ENCODE assay signal across 28 cellular contexts in genomic region chr7:52944916-52945315, GRCh38.
DNase-seq lines count a peak whose midpoint lies in the region; ATAC-seq, FAIRE-seq and TF ChIP-seq lines count a peak whose summit lies in the region.
"Had no signal": no experiment of that assay in that cellular context is flagged by ENCODE, and none has a peak within 500 bp of the region (broad histone marks: within the 10 kb centered on the region; RNA-seq: fewer than 3 reads in every experiment).

No MANE protein-coding gene starts in this region.

- no peak for ATAC-seq in activated CD8-positive, alpha-beta T cell treated with anti-CD3 and anti-CD28 coated beads for 36 hours
- ATAC-seq in HG02763 (IDR thresholded peaks at IDR 0.05; ENCODE audit: unreplicated experiment), result no peak
- ATAC-seq: A549; activated CD8-positive, alpha-beta memory T cell treated with anti-CD3 and anti-CD28 coated beads, Interleukin-2, amount 10 ng/mL, durations not matched to agents 7 days and 5 days; activated T-cell treated with anti-CD3 and anti-CD28 coated beads, Interleukin-2, amount 50 U/mL, for 4 hours; left colon; Right ventricle myocardium inferior; stimulated activated naive B cell treated with anti-CD40 and anti-IgM and Interleukin-4, amounts not matched to agents 10 μg/mL and 1 μg/mL and 100 μg/mL, for 72 hours had no signal

- no peaks in the 10 kb centered on the region for H3K27me3 ChIP-seq in endothelial cell of umbilical vein (ENCODE audit: control insufficient read depth in 2 of 2, insufficient read depth in 2 of 2, low read length in 2 of 2)
- H3K27me3 ChIP-seq: ovary, upper lobe of left lung had no signal

- TF ChIP-seq POLR2A in endothelial cell of umbilical vein (IDR thresholded peaks at IDR 0.05; ENCODE audit: low read depth, low read length), result no peak

- no peak overlapping the region for H3K4me3 ChIP-seq in endothelial cell of umbilical vein (replicated peaks in 1 of 3; ENCODE audit: insufficient read depth in 1 of 3, low read depth in 1 of 3, low read length in 3 of 3)
- H3K4me3 ChIP-seq: A549, ovary, upper lobe of left lung had no signal

- peaks cover 19% of the 10 kb centered on the region for H3K9me3 Mint-ChIP-seq in activated CD8-positive, alpha-beta T cell treated with anti-CD3 and anti-CD28 coated beads for 36 hours

- H3K4me1 Mint-ChIP-seq in activated CD8-positive, alpha-beta T cell treated with anti-CD3 and anti-CD28 coated beads for 36 hours (ENCODE audit: low read depth), result no peaks in the 10 kb centered on the region
- H3K4me1 Mint-ChIP-seq: activated CD8-positive, alpha-beta memory T cell treated with anti-CD3 and anti-CD28 coated beads, Interleukin-2, amount 10 ng/mL, durations not matched to agents 7 days and 5 days; activated naive CD8-positive, alpha-beta T cell treated with anti-CD3 and anti-CD28 coated beads for 36 hours; CD4-positive, alpha-beta memory T cell; stimulated activated naive B cell treated with anti-CD40 and anti-IgM and Interleukin-4, amounts not matched to agents 10 μg/mL and 1 μg/mL and 100 μg/mL, for 72 hours had no signal

- no peak overlapping the region for H2AFZ ChIP-seq in endothelial cell of umbilical vein (ENCODE audit: low read depth, low read length)

- H3K4me3 Mint-ChIP-seq in activated CD8-positive, alpha-beta T cell treated with anti-CD3 and anti-CD28 coated beads for 36 hours, result no peak overlapping the region
- H3K4me3 Mint-ChIP-seq: activated CD8-positive, alpha-beta memory T cell treated with anti-CD3 and anti-CD28 coated beads, Interleukin-2, amount 10 ng/mL, durations not matched to agents 7 days and 5 days; activated naive CD8-positive, alpha-beta T cell treated with anti-CD3 and anti-CD28 coated beads for 36 hours; activated T-cell treated with anti-CD3 and anti-CD28 coated beads, Interleukin-2, amount 50 U/mL, for 4 hours; CD4-positive, alpha-beta memory T cell; stimulated activated naive B cell treated with anti-CD40 and anti-IgM and Interleukin-4, amounts not matched to agents 10 μg/mL and 1 μg/mL and 100 μg/mL, for 72 hours had no signal

- CTCF ChIA-PET in endothelial cell of umbilical vein (lab: Charles Lee), result no interaction called here
- CTCF ChIA-PET in activated CD8-positive, alpha-beta T cell treated with anti-CD3 and anti-CD28 coated beads for 36 hours (lab: Charles Lee), result no interaction called here

- in situ Hi-C loops in Caki2 (cut with HindIII; ENCODE audit: low pct_unique_long_range_greater_than_20kb, low sequenced_read_pairs), result no loop called here

- no peaks in the 10 kb centered on the region for H3K36me3 ChIP-seq in endothelial cell of umbilical vein (ENCODE audit: control insufficient read depth in 2 of 2, extremely low read depth in 1 of 2, insufficient read depth in 2 of 2, low read length in 2 of 2)
- H3K36me3 ChIP-seq: ovary, upper lobe of left lung had no signal

- peak overlapping the region; percentile 1 for H3K27ac ChIP-seq in endothelial cell of umbilical vein (ENCODE audit: insufficient read depth, low read depth, low read length)
- H3K27ac ChIP-seq: A549, ovary, upper lobe of left lung had no signal

- no peak overlapping the region for H3K9ac ChIP-seq in endothelial cell of umbilical vein (replicated peaks; ENCODE audit: extremely low read depth, insufficient read depth, low read length)

- peaks cover 4% of the 10 kb centered on the region for H3K4me1 ChIP-seq in endothelial cell of umbilical vein (ENCODE audit: control insufficient read depth, extremely low read depth, insufficient read depth, low read length)
- H3K4me1 ChIP-seq: A549, upper lobe of left lung had no signal

- H3K27ac Mint-ChIP-seq in activated CD8-positive, alpha-beta T cell treated with anti-CD3 and anti-CD28 coated beads for 36 hours, result no peak overlapping the region
- H3K27ac Mint-ChIP-seq: activated CD8-positive, alpha-beta memory T cell treated with anti-CD3 and anti-CD28 coated beads, Interleukin-2, amount 10 ng/mL, durations not matched to agents 7 days and 5 days; activated naive CD8-positive, alpha-beta T cell treated with anti-CD3 and anti-CD28 coated beads for 36 hours; CD4-positive, alpha-beta memory T cell; stimulated activated naive B cell treated with anti-CD40 and anti-IgM and Interleukin-4, amounts not matched to agents 10 μg/mL and 1 μg/mL and 100 μg/mL, for 72 hours had no signal

- FAIRE-seq in endothelial cell of umbilical vein (lab: Jason Lieb, UNC), result no peak
- FAIRE-seq: A549 had no signal

- no peaks in the 10 kb centered on the region for H4K20me1 ChIP-seq in endothelial cell of umbilical vein (replicated peaks; ENCODE audit: control insufficient read depth, extremely low read depth, insufficient read depth, low read length)

- dilution Hi-C loops in endothelial cell of umbilical vein (cut with MboI; ENCODE audit: extremely low pct_ligation_motif_present, low sequenced_read_pairs), result no loop called here

- H3K9me1 ChIP-seq in endothelial cell of umbilical vein (replicated peaks; ENCODE audit: control insufficient read depth, extremely low read depth, insufficient read depth, low read length), result no peaks in the 10 kb centered on the region

- BruUV-seq in endothelial cell of umbilical vein (replicated peaks; lab: Mats Ljungman, UMichigan), result no TSS peak

- no peaks in the 10 kb centered on the region for H3K36me3 Mint-ChIP-seq in activated CD8-positive, alpha-beta T cell treated with anti-CD3 and anti-CD28 coated beads for 36 hours (ENCODE audit: low read depth)
- H3K36me3 Mint-ChIP-seq: activated CD8-positive, alpha-beta memory T cell treated with anti-CD3 and anti-CD28 coated beads, Interleukin-2, amount 10 ng/mL, durations not matched to agents 7 days and 5 days; activated naive CD8-positive, alpha-beta T cell treated with anti-CD3 and anti-CD28 coated beads for 36 hours; CD4-positive, alpha-beta memory T cell; stimulated activated naive B cell treated with anti-CD40 and anti-IgM and Interleukin-4, amounts not matched to agents 10 μg/mL and 1 μg/mL and 100 μg/mL, for 72 hours had no signal

- intact Hi-C loops in endothelial cell of umbilical vein (cut with micrococcal nuclease), result no loop called here
- intact Hi-C loops in activated CD8-positive, alpha-beta T cell treated with anti-CD3 and anti-CD28 coated beads for 36 hours (cut with micrococcal nuclease), result no loop called here

- H3K9me3 ChIP-seq in endothelial cell of umbilical vein (replicated peaks; ENCODE audit: control insufficient read depth, insufficient read depth, low read length), result no peaks in the 10 kb centered on the region
- H3K9me3 ChIP-seq: A549, ovary, upper lobe of left lung had no signal

- POLR2A ChIA-PET in endothelial cell of umbilical vein (lab: Charles Lee), result no interaction called here
- POLR2A ChIA-PET in activated CD8-positive, alpha-beta T cell treated with anti-CD3 and anti-CD28 coated beads for 36 hours (lab: Charles Lee), result no interaction called here

- DNase-seq in Caki2 (ENCODE audit: low read depth) (peak; percentile 68), M059J (ENCODE audit: low read depth) (peak; percentile 76), endothelial cell of umbilical vein (ENCODE audit: low read depth, low spot score) (no peak), kidney tubule cell (ENCODE audit: low spot score) (peak; percentile 77), NCI-H82 treated with DMSO at 0.1 percent for 48 hours (lab: John Stamatoyannopoulos, UW; ENCODE audit: unreplicated experiment) (no peak), C1 segment of cervical spinal cord (lab: John Stamatoyannopoulos, UW) (no peak)
- DNase-seq in activated CD8-positive, alpha-beta T cell treated with anti-CD3 and anti-CD28 coated beads for 36 hours, result no peak
- DNase-seq: activated CD8-positive, alpha-beta memory T cell treated with anti-CD3 and anti-CD28 coated beads, Interleukin-2, amount 10 ng/mL, durations not matched to agents 7 days and 5 days; activated gamma-delta T cell; activated naive CD8-positive, alpha-beta T cell treated with anti-CD3 and anti-CD28 coated beads for 36 hours; activated T-cell treated with anti-CD3 and anti-CD28 coated beads, Interleukin-2, amount 50 U/mL, for 4 hours; AML-193; anterior cingulate cortex; CD4-positive, alpha-beta memory T cell; central memory CD4-positive, alpha-beta T cell; cortex of kidney; effector memory CD4-positive, alpha-beta T cell; left colon; NCI-H2107; NCI-H446; NCI-H748 treated with DMSO at 0.1 percent for 48 hours; ovary; stimulated activated naive B cell treated with anti-CD40 and anti-IgM and Interleukin-4, amounts not matched to agents 10 μg/mL and 1 μg/mL and 100 μg/mL, for 72 hours; T-helper 2 cell; upper lobe of left lung had no signal

- no peak overlapping the region for H3K4me2 ChIP-seq in endothelial cell of umbilical vein (ENCODE audit: insufficient read depth, low read length)
- H3K4me2 ChIP-seq: A549 had no signal

- TF ChIP-seq CTCF in endothelial cell of umbilical vein (IDR thresholded peaks at IDR 0.05; ENCODE audit: extremely low read depth in 1 of 2, insufficient read depth in 1 of 2, low read depth in 1 of 2, low read length in 2 of 2), result no peak
- TF ChIP-seq CTCF in activated CD8-positive, alpha-beta T cell treated with anti-CD3 and anti-CD28 coated beads for 36 hours (IDR thresholded peaks at IDR 0.05), result no peak

- no peaks in the 10 kb centered on the region for H3K27me3 Mint-ChIP-seq in activated CD8-positive, alpha-beta T cell treated with anti-CD3 and anti-CD28 coated beads for 36 hours
- H3K27me3 Mint-ChIP-seq: activated CD8-positive, alpha-beta memory T cell treated with anti-CD3 and anti-CD28 coated beads, Interleukin-2, amount 10 ng/mL, durations not matched to agents 7 days and 5 days; activated naive CD8-positive, alpha-beta T cell treated with anti-CD3 and anti-CD28 coated beads for 36 hours; CD4-positive, alpha-beta memory T cell; stimulated activated naive B cell treated with anti-CD40 and anti-IgM and Interleukin-4, amounts not matched to agents 10 μg/mL and 1 μg/mL and 100 μg/mL, for 72 hours had no signal

- no peaks in the 10 kb centered on the region for H3K79me2 ChIP-seq in endothelial cell of umbilical vein (ENCODE audit: control insufficient read depth, insufficient read depth, low read length)

TF ChIP-seq in endothelial cell of umbilical vein, 7 proteins besides CTCF, POLR2A, EP300 and RAD21:
- no peak for TF ChIP-seq EZH2 (IDR thresholded peaks at IDR 0.05; ENCODE audit: borderline replicate concordance, low read depth, low read length, severe bottlenecking)
- peak; percentile 73 for TF ChIP-seq FOS (IDR thresholded peaks at IDR 0.05; ENCODE audit: borderline replicate concordance, insufficient read depth, low read length)
- TF ChIP-seq GATA2 (IDR thresholded peaks at IDR 0.05; ENCODE audit: insufficient read depth, insufficient read length, low read depth, low read length), result no peak

Comparison
In these comparisons a context has a peak if more than half of its experiments do, and no peak if none do; other contexts are left out.
1. DNase-seq: peak in Caki2 (single experiment), M059J (single experiment) and kidney tubule cell (single experiment); none in endothelial cell of umbilical vein (single experiment), activated CD8-positive, alpha-beta T cell treated with anti-CD3 and anti-CD28 coated beads for 36 hours (single experiment), NCI-H82 treated with DMSO at 0.1 percent for 48 hours (single experiment) and C1 segment of cervical spinal cord (0 of 14).